Comparison of ENCODE assay signal across 22 cellular contexts in the genomic region with DNA sequence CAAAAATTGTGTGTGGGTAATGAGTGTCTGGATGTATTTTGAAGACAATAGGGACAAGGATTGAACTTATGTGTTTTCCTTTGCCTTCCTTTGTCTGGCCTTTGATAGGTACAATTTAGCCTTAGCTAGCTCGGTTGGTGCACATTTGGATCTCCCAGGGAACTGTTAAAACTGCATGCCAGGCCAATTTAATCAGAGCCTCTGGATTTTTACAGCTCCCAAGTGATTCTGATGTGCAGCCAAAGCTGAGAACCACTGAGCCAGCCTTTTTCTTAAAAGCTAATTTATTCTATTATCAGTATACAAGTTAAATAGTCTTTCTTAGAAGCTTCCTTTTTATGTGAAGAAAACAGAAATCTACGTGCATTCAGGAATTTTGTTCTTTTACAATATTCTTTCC. TPM values are rescaled to one million over a fixed set of nuclear protein-coding genes. Genes with fewer than 3 reads are reported as not detected.
DNase-seq lines count a peak whose midpoint lies in the region; ATAC-seq and TF ChIP-seq lines count a peak whose summit lies in the region.
"Had no signal": no experiment of that assay in that cellular context is flagged by ENCODE, and none has a peak within 500 bp of the region (broad histone marks: within the 10 kb centered on the region; RNA-seq: fewer than 3 reads in every experiment).

No MANE protein-coding gene starts in this region.

- TF ChIP-seq CTCF in OCI-LY7 (conservative IDR thresholded peaks at IDR 0.05; ENCODE audit: low read length) (no peak), glutamatergic neuron (IDR thresholded peaks at IDR 0.05; ENCODE audit: partially characterized antibody, unreplicated experiment) (no peak)

- DNase-seq in G401 (ENCODE audit: low spot score) (peak; percentile 33), OCI-LY7 (ENCODE audit: low spot score) (no peak), glutamatergic neuron (no peak), sciatic nerve (ENCODE audit: low spot score) (no peak), NCI-H510A treated with DMSO at 0.1 percent for 48 hours (lab: John Stamatoyannopoulos, UW) (no peak), KBM-7 (no peak), posterior vena cava (ENCODE audit: low spot score) (no peak)
- DNase-seq: activated CD4-positive, alpha-beta memory T cell treated with anti-CD3 and anti-CD28 coated beads, Interleukin-2, amount 10 ng/mL, durations not matched to agents 7 days and 5 days; activated effector memory CD4-positive, alpha-beta T cell treated with Interleukin-2 at 50 U/mL for 16 hours; DMS53; NCI-H1105 treated with DMSO at 0.1 percent for 48 hours; NCI-H2029 treated with DMSO at 0.1 percent for 48 hours; NK-92 treated with Interleukin-12 subunit alpha and Interleukin-12 subunit beta, amount 100 ng/mL, for 24 hours; stimulated activated CD4-positive, alpha-beta T cell treated with anti-CD3 and anti-CD28 coated beads, Interleukin-2, amount 100 ng/mL, for 24 hours; stimulated activated naive B cell treated with anti-CD40 and anti-IgM and Interleukin-4, amounts not matched to agents 10 μg/mL and 1 μg/mL and 100 μg/mL, for 72 hours; thyroid gland had no signal

- H3K4me1 Mint-ChIP-seq in glutamatergic neuron (ENCODE audit: low read depth, unreplicated experiment), result peaks cover 15% of the 10 kb centered on the region

- peak overlapping the region; percentile 69 for H3K4me2 ChIP-seq in OCI-LY7 (ENCODE audit: low read length)
- H3K4me2 ChIP-seq: neural progenitor cell had no signal

- POLR2A ChIA-PET in OCI-LY7 (lab: Charles Lee), result interaction anchor here (0.8 to 1.8 kb wide), 6 partner anchors 16 to 51 kb away, joined by 3 to 5 read pairs (median 4); no protein-coding TSS in a partner anchor

- peaks cover 74% of the 10 kb centered on the region for H3K36me3 ChIP-seq in OCI-LY7 (ENCODE audit: insufficient read depth, low read length)
- H3K36me3 ChIP-seq: neural progenitor cell, thyroid gland had no signal

- H3K4me3 Mint-ChIP-seq in glutamatergic neuron (ENCODE audit: unreplicated experiment), result no peak overlapping the region
- H3K4me3 Mint-ChIP-seq: activated CD4-positive, alpha-beta memory T cell treated with anti-CD3 and anti-CD28 coated beads, Interleukin-2, amount 10 ng/mL, durations not matched to agents 7 days and 5 days; neural progenitor cell; stimulated activated naive B cell treated with anti-CD40 and anti-IgM and Interleukin-4, amounts not matched to agents 10 μg/mL and 1 μg/mL and 100 μg/mL, for 72 hours had no signal

- H3K36me3 Mint-ChIP-seq in glutamatergic neuron (ENCODE audit: unreplicated experiment), result no peaks in the 10 kb centered on the region
- H3K36me3 Mint-ChIP-seq: neural progenitor cell had no signal

- peak overlapping the region; percentile 5 for H3K27ac ChIP-seq in OCI-LY7 (ENCODE audit: low read depth, low read length, poor library complexity, severe bottlenecking)
- H3K27ac ChIP-seq: coronary artery, neural progenitor cell, thyroid gland had no signal

- BruUV-seq in OCI-LY7 (replicated peaks; lab: Mats Ljungman, UMichigan), result no TSS peak

- peaks cover 74% of the 10 kb centered on the region for H3K4me1 ChIP-seq in OCI-LY7 (ENCODE audit: insufficient read depth, low read length, poor library complexity, severe bottlenecking)
- H3K4me1 ChIP-seq: thyroid gland had no signal

- CTCF ChIA-PET in OCI-LY7 (lab: Charles Lee; ENCODE audit: unreplicated experiment), result no interaction called here

- H3K4me3 ChIP-seq in OCI-LY7 (ENCODE audit: low read depth, low read length, poor library complexity, severe bottlenecking), result peak overlapping the region; percentile 63
- H3K4me3 ChIP-seq: coronary artery, neural progenitor cell, thyroid gland had no signal

- H3K9me3 Mint-ChIP-seq in glutamatergic neuron (ENCODE audit: unreplicated experiment), result no peaks in the 10 kb centered on the region
- H3K9me3 Mint-ChIP-seq: activated CD4-positive, alpha-beta memory T cell treated with anti-CD3 and anti-CD28 coated beads, Interleukin-2, amount 10 ng/mL, durations not matched to agents 7 days and 5 days; neural progenitor cell had no signal

- H3K27ac Mint-ChIP-seq in glutamatergic neuron (ENCODE audit: unreplicated experiment), result peak overlapping the region; percentile 26
- H3K27ac Mint-ChIP-seq: activated CD4-positive, alpha-beta memory T cell treated with anti-CD3 and anti-CD28 coated beads, Interleukin-2, amount 10 ng/mL, durations not matched to agents 7 days and 5 days; neural progenitor cell; progenitor cell of endocrine pancreas had no signal

- H3K9me3 ChIP-seq in OCI-LY7 (ENCODE audit: low read length), result no peaks in the 10 kb centered on the region
- H3K9me3 ChIP-seq: thyroid gland had no signal

- H3K9me2 ChIP-seq in OCI-LY7 (ENCODE audit: insufficient read depth, low read length), result no peaks in the 10 kb centered on the region

- no peaks in the 10 kb centered on the region for H4K20me1 ChIP-seq in OCI-LY7 (ENCODE audit: insufficient read depth, low read length)

- H2AFZ ChIP-seq in OCI-LY7 (ENCODE audit: low read length), result no peak overlapping the region
- H2AFZ ChIP-seq: neural progenitor cell had no signal

- H3K79me2 ChIP-seq in OCI-LY7 (ENCODE audit: insufficient read depth, low read depth, low read length), result peaks cover 36% of the 10 kb centered on the region

- H3K27me3 Mint-ChIP-seq in glutamatergic neuron (ENCODE audit: unreplicated experiment), result peaks cover 8% of the 10 kb centered on the region
- H3K27me3 Mint-ChIP-seq: stimulated activated naive B cell treated with anti-CD40 and anti-IgM and Interleukin-4, amounts not matched to agents 10 μg/mL and 1 μg/mL and 100 μg/mL, for 72 hours had no signal

- peak; percentile 54 for ATAC-seq in sciatic nerve
- ATAC-seq in HG03457 (IDR thresholded peaks at IDR 0.05; ENCODE audit: unreplicated experiment), result no peak
- ATAC-seq: activated CD4-positive, CD25-positive, alpha-beta regulatory T cell treated with anti-CD3 and anti-CD28 coated beads, Interleukin-2, amount 50 U/mL, for 24 hours; left lobe of liver; stimulated activated naive B cell treated with anti-CD40 and anti-IgM and Interleukin-4, amounts not matched to agents 10 μg/mL and 1 μg/mL and 100 μg/mL, for 72 hours had no signal

- in situ Hi-C loops in G401 (cut with HindIII; ENCODE audit: low sequenced_read_pairs), result no loop called here
- in situ Hi-C loops in KBM-7 (cut with MboI; ENCODE audit: low pct_unique_long_range_greater_than_20kb, low sequenced_read_pairs), result no loop called here

- intact Hi-C loops in OCI-LY7 (cut with micrococcal nuclease; ENCODE audit: unreplicated experiment) (no loop called here), sciatic nerve (cut with DNase I) (no loop called here), posterior vena cava (cut with DNase I) (no loop called here)

RNA-seq across cellular contexts. Expression of a gene that starts 25.0 kb away (rescaled TPM):
- total RNA-seq in G401 (2014; rRNA removed; shearing (Covaris generic)), result not detected in 2 replicates
- 20.8 and 27.3 TPM in 2 replicates for total RNA-seq in OCI-LY7 (2014; rRNA removed; shearing (Covaris generic))
- total RNA-seq in OCI-LY7 (2022), result 80.6 and 88.7 TPM in 2 replicates
- not detected for total RNA-seq in glutamatergic neuron (ENCODE audit: unreplicated experiment)
- total RNA-seq in sciatic nerve, result 21.0 TPM
- total RNA-seq in posterior vena cava, result 10 to 100 TPM; 10.8 to 22.7 TPM

Comparison
In these comparisons a context has a peak if more than half of its experiments do, and no peak if none do; other contexts are left out.
1. RNA of a gene that starts 25.0 kb away (total RNA-seq): 20.8 to 88.7 TPM in OCI-LY7, 10.8 to 22.7 TPM in posterior vena cava and 21.0 TPM in sciatic nerve (single experiment); not detected in G401 and not detected in glutamatergic neuron (single experiment); every median in the first group is over 10 times any median in the second.